1 cellular context compared by ENCODE assay signal in the genomic region with DNA sequence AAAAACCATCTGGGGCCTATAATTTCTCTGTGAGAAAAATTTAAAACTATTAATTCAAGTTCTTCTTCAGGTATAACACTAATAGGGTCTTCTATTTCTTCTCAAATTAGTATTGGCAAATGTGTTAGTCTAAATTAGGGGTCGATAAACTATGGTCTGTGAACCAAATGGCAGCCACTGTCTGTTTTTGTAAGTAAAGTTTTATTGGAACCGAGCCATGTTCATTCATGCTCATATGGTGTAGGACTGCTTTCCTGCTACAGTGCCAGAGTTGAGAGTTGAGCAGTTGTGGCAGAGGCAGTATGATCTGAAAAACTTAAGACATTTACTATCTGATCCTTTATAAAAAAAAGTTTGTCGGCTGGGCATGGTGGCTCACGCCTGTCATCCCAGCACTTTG.
A peak's percentile ranks its signal among the peaks of the same experiment; 100 is the strongest.
TF ChIP-seq lines count a peak whose summit lies in the region.

No MANE protein-coding gene starts in this region.

TF ChIP-seq in K562, 482 proteins besides CTCF, POLR2A, EP300 and RAD21:
- no peak for TF ChIP-seq ZBTB8A (IDR thresholded peaks at IDR 0.05; ENCODE audit: partially characterized antibody)
- TF ChIP-seq, protein P1, sequence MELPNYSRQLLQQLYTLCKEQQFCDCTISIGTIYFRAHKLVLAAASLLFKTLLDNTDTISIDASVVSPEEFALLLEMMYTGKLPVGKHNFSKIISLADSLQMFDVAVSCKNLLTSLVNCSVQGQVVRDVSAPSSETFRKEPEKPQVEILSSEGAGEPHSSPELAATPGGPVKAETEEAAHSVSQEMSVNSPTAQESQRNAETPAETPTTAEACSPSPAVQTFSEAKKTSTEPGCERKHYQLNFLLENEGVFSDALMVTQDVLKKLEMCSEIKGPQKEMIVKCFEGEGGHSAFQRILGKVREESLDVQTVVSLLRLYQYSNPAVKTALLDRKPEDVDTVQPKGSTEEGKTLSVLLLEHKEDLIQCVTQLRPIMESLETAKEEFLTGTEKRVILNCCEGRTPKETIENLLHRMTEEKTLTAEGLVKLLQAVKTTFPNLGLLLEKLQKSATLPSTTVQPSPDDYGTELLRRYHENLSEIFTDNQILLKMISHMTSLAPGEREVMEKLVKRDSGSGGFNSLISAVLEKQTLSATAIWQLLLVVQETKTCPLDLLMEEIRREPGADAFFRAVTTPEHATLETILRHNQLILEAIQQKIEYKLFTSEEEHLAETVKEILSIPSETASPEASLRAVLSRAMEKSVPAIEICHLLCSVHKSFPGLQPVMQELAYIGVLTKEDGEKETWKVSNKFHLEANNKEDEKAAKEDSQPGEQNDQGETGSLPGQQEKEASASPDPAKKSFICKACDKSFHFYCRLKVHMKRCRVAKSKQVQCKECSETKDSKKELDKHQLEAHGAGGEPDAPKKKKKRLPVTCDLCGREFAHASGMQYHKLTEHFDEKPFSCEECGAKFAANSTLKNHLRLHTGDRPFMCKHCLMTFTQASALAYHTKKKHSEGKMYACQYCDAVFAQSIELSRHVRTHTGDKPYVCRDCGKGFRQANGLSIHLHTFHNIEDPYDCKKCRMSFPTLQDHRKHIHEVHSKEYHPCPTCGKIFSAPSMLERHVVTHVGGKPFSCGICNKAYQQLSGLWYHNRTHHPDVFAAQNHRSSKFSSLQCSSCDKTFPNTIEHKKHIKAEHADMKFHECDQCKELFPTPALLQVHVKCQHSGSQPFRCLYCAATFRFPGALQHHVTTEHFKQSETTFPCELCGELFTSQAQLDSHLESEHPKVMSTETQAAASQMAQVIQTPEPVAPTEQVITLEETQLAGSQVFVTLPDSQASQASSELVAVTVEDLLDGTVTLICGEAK (IDR thresholded peaks at IDR 0.05): peak; percentile 85
- TF ChIP-seq, protein P1 (CRISPR knock-in tag; IDR thresholded peaks at IDR 0.05): no peak
